In the genomic region with DNA sequence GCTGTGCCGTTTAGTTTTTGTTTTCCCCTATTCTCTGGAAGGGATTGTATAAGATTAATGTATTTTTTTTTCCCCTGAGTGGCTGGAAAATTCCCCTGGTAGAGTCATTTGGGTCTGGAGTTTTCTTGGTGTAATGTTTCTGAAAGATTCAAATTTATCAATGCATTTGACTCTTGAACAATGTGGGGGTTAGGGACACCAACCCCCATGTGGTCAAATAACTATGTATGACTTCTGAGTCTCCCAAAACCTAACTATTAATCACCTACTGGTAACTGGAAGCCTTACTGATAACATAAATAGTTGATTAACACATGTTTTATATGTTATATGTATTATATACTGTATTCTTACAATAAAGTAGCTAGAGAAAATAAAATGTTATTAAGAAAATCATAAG, we compare ENCODE assay signal across 29 cellular contexts.
"Had no signal": no experiment of that assay in that cellular context is flagged by ENCODE, and none has a peak within 500 bp of the region (broad histone marks: within the 10 kb centered on the region; RNA-seq: fewer than 3 reads in every experiment).

No MANE protein-coding gene starts in this region.

- H3K9me3 Mint-ChIP-seq: stimulated activated effector memory CD8-positive, alpha-beta T cell treated with anti-CD3 and anti-CD28 coated beads, Interleukin-12 subunit alpha, Interleukin-12 subunit beta, amount 100 ng/mL, for 72 hours; stimulated activated naive B cell treated with anti-CD40 and anti-IgM and Interleukin-4, amounts not matched to agents 10 μg/mL and 1 μg/mL and 100 μg/mL, for 72 hours; stimulated activated naive CD8-positive, alpha-beta T cell treated with anti-CD3 and anti-CD28 coated beads, Interleukin-15, amount 100 ng/mL, for 72 hours had no signal

- H3K4me1 ChIP-seq: suprapubic skin, testis, thyroid gland, tibial nerve, transverse colon, upper lobe of right lung, uterus, vagina had no signal

- H3K27ac Mint-ChIP-seq: stimulated activated effector memory CD8-positive, alpha-beta T cell treated with anti-CD3 and anti-CD28 coated beads, Interleukin-12 subunit alpha, Interleukin-12 subunit beta, amount 100 ng/mL, for 72 hours; stimulated activated memory B cell treated with anti-CD40 and anti-IgM and Interleukin-4, amounts not matched to agents 10 μg/mL and 1 μg/mL and 100 μg/mL, for 72 hours; stimulated activated naive B cell treated with anti-CD40 and anti-IgM and Interleukin-4, amounts not matched to agents 10 μg/mL and 1 μg/mL and 100 μg/mL, for 72 hours; stimulated activated naive CD8-positive, alpha-beta T cell treated with anti-CD3 and anti-CD28 coated beads, Interleukin-15, amount 100 ng/mL, for 72 hours; stimulated activated naive CD8-positive, alpha-beta T cell treated with anti-CD3 and anti-CD28 coated beads, Interleukin-15, Interleukin-2, amounts not matched to agents 100 ng/mL and 50 ng/mL, for 24 hours; type B pancreatic cell had no signal

- FAIRE-seq: urothelium cell line had no signal

- H3K27me3 Mint-ChIP-seq: stimulated activated memory B cell treated with anti-CD40 and anti-IgM and Interleukin-4, amounts not matched to agents 10 μg/mL and 1 μg/mL and 100 μg/mL, for 72 hours; stimulated activated naive B cell treated with anti-CD40 and anti-IgM and Interleukin-4, amounts not matched to agents 10 μg/mL and 1 μg/mL and 100 μg/mL, for 72 hours; stimulated activated naive CD8-positive, alpha-beta T cell treated with anti-CD3 and anti-CD28 coated beads, Interleukin-15, amount 100 ng/mL, for 72 hours; stimulated activated naive CD8-positive, alpha-beta T cell treated with anti-CD3 and anti-CD28 coated beads, Interleukin-15, Interleukin-2, amounts not matched to agents 100 ng/mL and 50 ng/mL, for 24 hours had no signal

- DNase-seq: stimulated activated CD4-positive, alpha-beta T cell treated with anti-CD3 and anti-CD28 coated beads, Interleukin-2, amount 100 ng/mL, for 48 hours; stimulated activated CD4-positive, alpha-beta T cell treated with anti-CD3 and anti-CD28 coated beads, Interleukin-4, amount 100 ng/mL, for 1 hour; stimulated activated CD4-positive, alpha-beta T cell treated with anti-CD3 and anti-CD28 coated beads, Interleukin-4, amount 100 ng/mL, for 24 hours; stimulated activated CD4-positive, alpha-beta T cell treated with anti-CD3 and anti-CD28 coated beads, Interleukin-4, amount 100 ng/mL, for 4 hours; stimulated activated CD8-positive, alpha-beta memory T cell treated with anti-CD3 and anti-CD28 coated beads, Interleukin-4, amount 100 ng/mL, for 48 hours; stimulated activated naive B cell treated with anti-CD40 and anti-IgM and Interleukin-4, amounts not matched to agents 10 μg/mL and 1 μg/mL and 100 μg/mL, for 72 hours; stimulated activated naive CD4-positive, alpha-beta T cell; stimulated activated naive CD4-positive, alpha-beta T cell treated with Interleukin-2 at 50 U/mL for 16 hours; stimulated activated naive CD8-positive, alpha-beta T cell treated with anti-CD3 and anti-CD28 coated beads, Interleukin-15, amount 100 ng/mL, for 72 hours; stimulated activated naive CD8-positive, alpha-beta T cell treated with anti-CD3 and anti-CD28 coated beads, Interleukin-15, Interleukin-2, amounts not matched to agents 100 U/mL and 50 U/mL, for 24 hours; stomach; substantia nigra; testis; thyroid gland; tibial artery; transverse colon; trophoblast cell; upper lobe of left lung; upper lobe of right lung; uterus had no signal

- H3K4me1 Mint-ChIP-seq: stimulated activated effector memory CD8-positive, alpha-beta T cell treated with anti-CD3 and anti-CD28 coated beads, Interleukin-12 subunit alpha, Interleukin-12 subunit beta, amount 100 ng/mL, for 72 hours; stimulated activated memory B cell treated with anti-CD40 and anti-IgM and Interleukin-4, amounts not matched to agents 10 μg/mL and 1 μg/mL and 100 μg/mL, for 72 hours; stimulated activated naive B cell treated with anti-CD40 and anti-IgM and Interleukin-4, amounts not matched to agents 10 μg/mL and 1 μg/mL and 100 μg/mL, for 72 hours; stimulated activated naive CD8-positive, alpha-beta T cell treated with anti-CD3 and anti-CD28 coated beads, Interleukin-15, amount 100 ng/mL, for 72 hours had no signal

- H3K36me3 Mint-ChIP-seq: stimulated activated effector memory CD8-positive, alpha-beta T cell treated with anti-CD3 and anti-CD28 coated beads, Interleukin-12 subunit alpha, Interleukin-12 subunit beta, amount 100 ng/mL, for 72 hours; stimulated activated memory B cell treated with anti-CD40 and anti-IgM and Interleukin-4, amounts not matched to agents 10 μg/mL and 1 μg/mL and 100 μg/mL, for 72 hours; stimulated activated naive B cell treated with anti-CD40 and anti-IgM and Interleukin-4, amounts not matched to agents 10 μg/mL and 1 μg/mL and 100 μg/mL, for 72 hours; type B pancreatic cell had no signal

- H3K4me3 Mint-ChIP-seq: stimulated activated effector memory CD8-positive, alpha-beta T cell treated with anti-CD3 and anti-CD28 coated beads, Interleukin-12 subunit alpha, Interleukin-12 subunit beta, amount 100 ng/mL, for 72 hours; stimulated activated memory B cell treated with anti-CD40 and anti-IgM and Interleukin-4, amounts not matched to agents 10 μg/mL and 1 μg/mL and 100 μg/mL, for 72 hours; stimulated activated naive B cell treated with anti-CD40 and anti-IgM and Interleukin-4, amounts not matched to agents 10 μg/mL and 1 μg/mL and 100 μg/mL, for 72 hours; stimulated activated naive CD8-positive, alpha-beta T cell treated with anti-CD3 and anti-CD28 coated beads, Interleukin-15, amount 100 ng/mL, for 72 hours; stimulated activated naive CD8-positive, alpha-beta T cell treated with anti-CD3 and anti-CD28 coated beads, Interleukin-15, Interleukin-2, amounts not matched to agents 100 ng/mL and 50 ng/mL, for 24 hours; type B pancreatic cell had no signal

- H3K27me3 ChIP-seq: stomach, suprapubic skin, testis, thyroid gland, tibial artery, tibial nerve, transverse colon, upper lobe of left lung, upper lobe of right lung, uterus, vagina had no signal

- H3K4me3 ChIP-seq: stomach, suprapubic skin, testis, thoracic aorta, thyroid gland, tibial artery, tibial nerve, transverse colon, upper lobe of left lung, upper lobe of right lung, uterus, vagina had no signal

- H3K36me3 ChIP-seq: stomach, suprapubic skin, thoracic aorta, thyroid gland, tibial artery, tibial nerve, transverse colon, upper lobe of left lung, upper lobe of right lung, uterus, vagina had no signal

- H3K27ac ChIP-seq: stomach, suprapubic skin, testis, thoracic aorta, thyroid gland, tibial artery, tibial nerve, transverse colon, upper lobe of left lung, upper lobe of right lung, uterus, vagina had no signal

- ATAC-seq: stimulated activated effector memory CD8-positive, alpha-beta T cell treated with anti-CD3 and anti-CD28 coated beads, Interleukin-12 subunit alpha, Interleukin-12 subunit beta, amount 100 ng/mL, for 72 hours; stimulated activated memory B cell treated with anti-CD40 and anti-IgM and Interleukin-4, amounts not matched to agents 10 μg/mL and 1 μg/mL and 100 μg/mL, for 72 hours; stimulated activated naive B cell treated with anti-CD40 and anti-IgM and Interleukin-4, amounts not matched to agents 10 μg/mL and 1 μg/mL and 100 μg/mL, for 72 hours; stimulated activated naive CD8-positive, alpha-beta T cell treated with anti-CD3 and anti-CD28 coated beads, Interleukin-15, amount 100 ng/mL, for 72 hours; stimulated activated naive CD8-positive, alpha-beta T cell treated with anti-CD3 and anti-CD28 coated beads, Interleukin-15, Interleukin-2, amounts not matched to agents 100 U/mL and 50 U/mL, for 24 hours; upper lobe of right lung had no signal

- H3K9me3 ChIP-seq: stomach, suprapubic skin, testis, thoracic aorta, thyroid gland, tibial artery, tibial nerve, transverse colon, upper lobe of left lung, upper lobe of right lung, uterus, vagina had no signal
